ENCODE assay signal across 2 cellular contexts in genomic region chr4:56077676-56078075, GRCh38.
TF ChIP-seq lines count a peak whose summit lies in the region.

No MANE protein-coding gene starts in this region.

TF ChIP-seq in SK-N-SH, 30 proteins besides CTCF, POLR2A, EP300 and RAD21 (continued from another document):
- TF ChIP-seq IRF3 (IDR thresholded peaks at IDR 0.05; ENCODE audit: low read depth, low read length) (no peak), CHD2 (IDR thresholded peaks at IDR 0.05; ENCODE audit: low read length, partially characterized antibody) (no peak), FOXJ3 (CRISPR knock-in tag; IDR thresholded peaks at IDR 0.05) (no peak), TCF12 (IDR thresholded peaks at IDR 0.05) (no peak), RFX5 (IDR thresholded peaks at IDR 0.05; ENCODE audit: low read length) (no peak), USF1 (IDR thresholded peaks at IDR 0.05; ENCODE audit: borderline replicate concordance, low read depth) (no peak), JUND (IDR thresholded peaks at IDR 0.05) (no peak), RXRA (IDR thresholded peaks at IDR 0.05; ENCODE audit: borderline replicate concordance, low read depth) (no peak), ZBTB33 (IDR thresholded peaks at IDR 0.05; ENCODE audit: borderline replicate concordance, low read depth) (no peak), POLR2AphosphoS5 (IDR thresholded peaks at IDR 0.05; ENCODE audit: low read depth, low read length) (no peak), ELF1 (IDR thresholded peaks at IDR 0.05) (no peak)
TF ChIP-seq in SK-N-SH: peak in this region for 0.

TF ChIP-seq in SK-N-SH treated with all-trans-retinoic acid at 6 μM for 48 hours, 23 proteins besides CTCF, POLR2A, EP300 and RAD21 (continued from another document):
- TF ChIP-seq CREB5 (CRISPR knock-in tag; IDR thresholded peaks at IDR 0.05; ENCODE audit: low read depth) = no peak
- no peak for TF ChIP-seq ZFP30 (CRISPR knock-in tag; IDR thresholded peaks at IDR 0.05)
- TF ChIP-seq PATZ1 (CRISPR knock-in tag; IDR thresholded peaks at IDR 0.05; ENCODE audit: borderline replicate concordance) = no peak
- TF ChIP-seq PPARA (CRISPR knock-in tag; IDR thresholded peaks at IDR 0.05; ENCODE audit: borderline replicate concordance) = no peak
- no peak for TF ChIP-seq TCF4 (CRISPR knock-in tag; IDR thresholded peaks at IDR 0.05; ENCODE audit: borderline replicate concordance)
- TF ChIP-seq TOX (CRISPR knock-in tag; IDR thresholded peaks at IDR 0.05; ENCODE audit: borderline replicate concordance) = no peak
- TF ChIP-seq ZC3H10 (CRISPR knock-in tag; IDR thresholded peaks at IDR 0.05) = no peak
- TF ChIP-seq POU6F1 (CRISPR knock-in tag; IDR thresholded peaks at IDR 0.05; ENCODE audit: borderline replicate concordance, low read depth) = no peak
